7 cellular contexts compared by ENCODE assay signal in genomic region chr10:78047314-78047891, GRCh38. TPM values are rescaled to one million over a fixed set of nuclear protein-coding genes. Genes with fewer than 3 reads are reported as not detected.
DNase-seq lines count a peak whose midpoint lies in the region; ATAC-seq, FAIRE-seq and TF ChIP-seq lines count a peak whose summit lies in the region.

No MANE protein-coding gene starts in this region.

- peak; percentile 54 for FAIRE-seq in GM12891 (lab: Jason Lieb, UNC)

- no peak for TF ChIP-seq POLR2A in GM12891 (IDR thresholded peaks at IDR 0.05; ENCODE audit: low read depth, low read length)

- peak; percentile 77 for ATAC-seq in HG03159 (IDR thresholded peaks at IDR 0.05; ENCODE audit: unreplicated experiment)

- no peak for DNase-seq in GM12891 (ENCODE audit: insufficient read length, low spot score)
- DNase-seq in NCI-H526 (lab: John Stamatoyannopoulos, UW), result peak; percentile 66 to 88
- peak; percentile 89 to 91 for DNase-seq in activated CD4-positive, alpha-beta T cell treated with anti-CD3 and anti-CD28 coated beads, Interleukin-2, amount 50 U/mL, for 48 hours
- DNase-seq in dermis microvascular lymphatic vessel endothelial cell (ENCODE audit: low read depth in 2 of 2), result peak; percentile 72 to 84
- peak; percentile 87 to 88 for DNase-seq in lung microvascular endothelial cell (ENCODE audit: low read depth in 2 of 2)
- DNase-seq in stimulated activated CD8-positive, alpha-beta memory T cell treated with anti-CD3 and anti-CD28 coated beads, Interleukin-15, amount 100 ng/mL, for 1 hour (ENCODE audit: low read depth), result peak; percentile 73

TF ChIP-seq in GM12891, 5 proteins besides CTCF, POLR2A, EP300 and RAD21:
- TF ChIP-seq POU2F2 (IDR thresholded peaks at IDR 0.05; ENCODE audit: low read depth, low read length), result no peak
- TF ChIP-seq TAF1 (IDR thresholded peaks at IDR 0.05; ENCODE audit: low read depth, low read length), result no peak
- no peak for TF ChIP-seq PAX5 (IDR thresholded peaks at IDR 0.05; ENCODE audit: insufficient read depth, low read length, severe bottlenecking)
- no peak for TF ChIP-seq POLR2AphosphoS5 (IDR thresholded peaks at IDR 0.05; ENCODE audit: low read depth, low read length)
- TF ChIP-seq SPI1 (IDR thresholded peaks at IDR 0.05; ENCODE audit: low read depth, low read length), result no peak

RNA-seq across cellular contexts. Expression of gene RPS24, which starts 13.7 kb away (rescaled TPM):
- polyA plus RNA-seq in GM12891 (2012; ENCODE audit: low read depth, missing spikeins), result 6,358 TPM
- 1,484 and 1,977 TPM in 2 replicates for total RNA-seq in dermis microvascular lymphatic vessel endothelial cell
- 1,816 and 2,100 TPM in 2 replicates for total RNA-seq in lung microvascular endothelial cell

RNA-seq across cellular contexts. Expression of gene POLR3A, which starts 18.1 kb away (rescaled TPM):
- polyA plus RNA-seq in GM12891 (2012; ENCODE audit: low read depth, missing spikeins), result 6.3 TPM
- 13.0 and 13.4 TPM in 2 replicates for total RNA-seq in dermis microvascular lymphatic vessel endothelial cell
- total RNA-seq in lung microvascular endothelial cell, result 10.7 and 11.5 TPM in 2 replicates
